8 cellular contexts compared by ENCODE assay signal in the genomic region with DNA sequence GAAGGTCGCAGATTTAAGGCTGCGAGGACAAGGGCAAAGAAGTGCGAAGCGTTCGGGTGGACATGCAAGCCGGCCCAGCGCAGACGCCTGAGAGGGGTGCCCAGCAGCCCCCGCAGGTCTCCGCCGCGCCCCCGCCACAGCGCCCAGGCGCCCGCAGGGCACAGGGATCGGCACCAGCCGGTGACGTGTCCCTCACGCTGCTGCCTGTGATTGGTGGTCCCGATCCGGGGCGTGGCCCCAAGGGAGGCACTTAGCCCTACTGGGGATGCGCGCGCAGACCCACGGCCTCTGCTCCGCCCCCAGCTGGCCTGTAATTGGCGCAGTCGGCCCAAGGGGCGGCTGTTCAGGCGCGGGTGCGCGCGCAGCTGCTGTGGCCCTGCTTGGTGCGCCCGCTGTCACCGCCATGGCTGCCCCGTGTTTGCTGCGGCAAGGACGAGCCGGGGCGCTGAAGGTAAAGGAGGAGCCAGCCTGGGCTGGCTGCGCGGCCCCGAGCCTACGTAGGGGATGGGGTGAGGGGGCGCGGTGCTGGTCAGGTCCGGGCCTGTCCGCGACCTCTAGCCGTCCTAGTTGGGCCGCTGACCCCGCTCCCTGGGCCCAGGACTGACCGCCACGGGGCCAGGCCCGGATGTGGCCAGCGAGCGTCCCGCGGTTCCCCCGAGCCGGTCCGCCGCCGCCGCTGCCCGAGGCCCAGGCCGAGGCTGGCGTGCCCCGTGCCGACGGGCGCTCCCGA. TPM values are rescaled to one million over a fixed set of nuclear protein-coding genes. Genes with fewer than 3 reads are reported as not detected.
DNase-seq lines count a peak whose midpoint lies in the region; ATAC-seq and TF ChIP-seq lines count a peak whose summit lies in the region.

A gene (plus strand): TSS at position 379 of the 730 bp plus-strand sequence. CDS start 25 bp downstream, at position 404.

- peak; percentile 82 for ATAC-seq in GM19438 (IDR thresholded peaks at IDR 0.05; ENCODE audit: low read depth, unreplicated experiment)
- peak; percentile 44 for ATAC-seq in HG03575 (IDR thresholded peaks at IDR 0.05; ENCODE audit: extremely low read depth, insufficient number of reproducible peaks, low FRiP score, unreplicated experiment)
- ATAC-seq in right lobe of liver: peak; percentile 96 to 98 (median 96)

- peak within 1 kb of the TSS; percentile 89 for H3K27ac Mint-ChIP-seq in activated CD4-positive, alpha-beta memory T cell treated with anti-CD3 and anti-CD28 coated beads for 36 hours

- H3K36me3 ChIP-seq in right lobe of liver: peaks cover 0 to 15% (median 6%) of the 10 kb centered on the region in 4 donors

- H3K27ac ChIP-seq in dorsolateral prefrontal cortex (peak within 1 kb of the TSS; percentile 68 to 98 (median 93)), right lobe of liver (peak within 1 kb of the TSS; percentile 86 to 90 (median 89))

- H3K9me3 Mint-ChIP-seq in activated CD4-positive, alpha-beta memory T cell treated with anti-CD3 and anti-CD28 coated beads for 36 hours: no peaks in the 10 kb centered on the region

- peaks cover 12% of the 10 kb centered on the region for H3K4me1 Mint-ChIP-seq in activated CD4-positive, alpha-beta memory T cell treated with anti-CD3 and anti-CD28 coated beads for 36 hours (ENCODE audit: low read depth)

- CTCF ChIA-PET in activated CD4-positive, alpha-beta memory T cell treated with anti-CD3 and anti-CD28 coated beads for 36 hours (lab: Charles Lee): interaction anchor here (0.9 to 1.6 kb wide), 3 partner anchors 11 to 300 kb away, joined by 3 to 5 read pairs (median 4); no protein-coding TSS in a partner anchor

- no peaks in the 10 kb centered on the region for H3K27me3 Mint-ChIP-seq in activated CD4-positive, alpha-beta memory T cell treated with anti-CD3 and anti-CD28 coated beads for 36 hours

- H3K27me3 ChIP-seq in dorsolateral prefrontal cortex (no peaks in the 10 kb centered on the region), right lobe of liver (no peaks in the 10 kb centered on the region)

- no peaks in the 10 kb centered on the region for H3K9me3 ChIP-seq in right lobe of liver

- H3K4me3 ChIP-seq in dorsolateral prefrontal cortex (peak within 1 kb of the TSS; percentile 66 to 100 (median 90)), right lobe of liver (peak within 1 kb of the TSS; percentile 81 to 95 (median 83))

- peaks cover 0 to 5% (median 0%) of the 10 kb centered on the region in 4 donors for H3K4me1 ChIP-seq in right lobe of liver

- DNase-seq in CD1c-positive myeloid dendritic cell (ENCODE audit: extremely low spot score) (peak; percentile 100), NCI-H82 treated with DMSO at 0.1 percent for 48 hours (lab: John Stamatoyannopoulos, UW; ENCODE audit: unreplicated experiment) (peak; percentile 97), dorsolateral prefrontal cortex (peak; percentile 99 to 100 (median 100)), right lobe of liver (peak; percentile 100)
- DNase-seq in activated CD4-positive, alpha-beta memory T cell treated with anti-CD3 and anti-CD28 coated beads for 36 hours: peak; percentile 100
- peak; percentile 100 for DNase-seq in stimulated activated CD4-positive, alpha-beta T cell treated with anti-CD3 and anti-CD28 coated beads, Interleukin-4, amount 100 ng/mL, for 4 hours

- peak within 1 kb of the TSS; percentile 87 for H3K4me3 Mint-ChIP-seq in activated CD4-positive, alpha-beta memory T cell treated with anti-CD3 and anti-CD28 coated beads for 36 hours

- H3K36me3 Mint-ChIP-seq in activated CD4-positive, alpha-beta memory T cell treated with anti-CD3 and anti-CD28 coated beads for 36 hours: peaks cover 9% of the 10 kb centered on the region

- peak in 44 of 56 donors; percentile 1 to 68 (median 36) for TF ChIP-seq CTCF in dorsolateral prefrontal cortex (IDR thresholded peaks at IDR 0.05 in 54 of 56, conservative IDR thresholded peaks at IDR 0.05 in 2 of 56; ENCODE audit: low read depth in 1 of 56, partially characterized antibody in 56 of 56)
- TF ChIP-seq CTCF in right lobe of liver (IDR thresholded peaks at IDR 0.05): peak in 1 of 4 donors; percentile 9

- WGBS in right lobe of liver (ENCODE audit: insufficient coverage, low coverage, low lambda C conversion rate, missing lambda C conversion rate): 0% methylated on average over 5 of the region's 77 CpGs

- POLR2A ChIA-PET in activated CD4-positive, alpha-beta memory T cell treated with anti-CD3 and anti-CD28 coated beads for 36 hours (lab: Charles Lee): interaction anchor here (1.1 to 3.0 kb wide), 3 partner anchors 13 to 278 kb away, joined by 3 to 25 read pairs (median 9); a partner anchor contains a TSS

- intact Hi-C loops in activated CD4-positive, alpha-beta memory T cell treated with anti-CD3 and anti-CD28 coated beads for 36 hours (cut with micrococcal nuclease): loop anchor here (1.0 to 10.0 kb wide), 4 partner anchors 14 to 892 kb away; a partner anchor contains a TSS
- intact Hi-C loops in dorsolateral prefrontal cortex (cut with DNase I): loop anchor here (1.0 kb wide), 2 partner anchors 14 to 81 kb away; a partner anchor contains a TSS
- intact Hi-C loops in right lobe of liver (cut with DNase I): no loop called here

- peak; percentile 97 for TF ChIP-seq POLR2A in right lobe of liver (IDR thresholded peaks at IDR 0.05)

RNA-seq across cellular contexts. Expression of the gene that starts here (rescaled TPM):
- 10 to 100 TPM; 16.1 to 17.3 TPM for total RNA-seq in activated CD4-positive, alpha-beta memory T cell treated with anti-CD3 and anti-CD28 coated beads for 36 hours
- 10 to 100 TPM; 31.4 to 60.4 (median 38.6) TPM for total RNA-seq in dorsolateral prefrontal cortex
- total RNA-seq in right lobe of liver: 10 to 100 TPM; 18.9 to 39.1 (median 23.6) TPM

Comparison
In these comparisons a context has a peak if more than half of its experiments do, and no peak if none do; other contexts are left out.
1. Peak in every context shown above with its lines: DNase-seq, ATAC-seq, H3K4me3 ChIP-seq and H3K27ac ChIP-seq.
2. ATAC-seq: peak in every context shown above with its lines; median percentile 96 in right lobe of liver; 82 in GM19438; 44 in HG03575.
3. intact Hi-C loops: an anchor here in activated CD4-positive, alpha-beta memory T cell treated with anti-CD3 and anti-CD28 coated beads for 36 hours (1.0 to 10.0 kb wide) and dorsolateral prefrontal cortex (1.0 kb wide); none called in right lobe of liver.